ENCODE assay signal across 1 cellular context in genomic region chr7:6432786-6433185, GRCh38.
TF ChIP-seq lines count a peak whose summit lies in the region.

No MANE protein-coding gene starts in this region.

TF ChIP-seq in HepG2, 621 proteins besides CTCF, POLR2A, EP300 and RAD21:
- TF ChIP-seq HNRNPK (IDR thresholded peaks at IDR 0.05; ENCODE audit: low read depth, low read length, poor library complexity, severe bottlenecking), result peak; percentile 58
- no peak for TF ChIP-seq CEBPB (IDR thresholded peaks at IDR 0.05; ENCODE audit: borderline replicate concordance, low read depth, low read length)
